ENCODE assay signal across 13 cellular contexts in the genomic region with DNA sequence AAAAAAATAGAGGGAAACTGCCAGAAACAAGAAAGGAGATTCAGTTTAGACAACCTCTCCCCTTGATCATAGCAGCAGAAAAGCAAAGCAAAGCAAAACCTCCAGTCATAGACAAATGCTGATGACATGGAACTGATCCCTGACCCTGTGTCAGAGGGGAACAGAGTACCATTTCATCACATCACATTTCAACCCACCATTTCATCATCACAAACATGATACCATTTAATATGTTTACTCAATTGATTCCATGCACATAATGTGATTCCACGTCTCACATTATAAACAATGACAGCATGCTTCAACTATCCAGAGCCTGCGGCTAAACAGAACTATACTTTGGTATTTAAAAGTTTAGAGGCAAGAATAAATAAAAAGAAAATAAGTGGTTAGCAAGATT. TPM values are rescaled to one million over a fixed set of nuclear protein-coding genes. Genes with fewer than 3 reads are reported as not detected.
DNase-seq lines count a peak whose midpoint lies in the region; ATAC-seq, FAIRE-seq and TF ChIP-seq lines count a peak whose summit lies in the region.
"Had no signal": no experiment of that assay in that cellular context is flagged by ENCODE, and none has a peak within 500 bp of the region (broad histone marks: within the 10 kb centered on the region; RNA-seq: fewer than 3 reads in every experiment).

No MANE protein-coding gene starts in this region.

- DNase-seq in A549 (ENCODE audit: low read depth in 1 of 2, low spot score in 1 of 2) (peak; percentile 23 to 69), HCT116 (ENCODE audit: low read depth, low spot score) (no peak), amniotic epithelial cell (ENCODE audit: low read depth) (peak; percentile 89), hepatic stellate cell (ENCODE audit: low spot score) (peak; percentile 36), urothelium cell line (ENCODE audit: low spot score) (no peak), GDM1 (lab: John Stamatoyannopoulos, UW) (no peak), NCI-H526 treated with DMSO at 0.1 percent for 48 hours (lab: John Stamatoyannopoulos, UW) (no peak)

- H3K4me3 ChIP-seq in A549: no peak overlapping the region
- H3K4me3 ChIP-seq in HCT116 (replicated peaks in 1 of 2; ENCODE audit: low read depth in 1 of 2, low read length in 2 of 2): no peak overlapping the region
- H3K4me3 ChIP-seq: BLaER1 treated with 17β-estradiol and CSF1 and Interleukin-3, amounts not matched to agents 10 nM and 100 nM; prostate gland; suprapubic skin had no signal

- H3K9ac ChIP-seq in HCT116 (ENCODE audit: low read length): no peak overlapping the region
- H3K9ac ChIP-seq: BLaER1 treated with 17β-estradiol and CSF1 and Interleukin-3, amounts not matched to agents 10 nM and 100 nM; KMS-11 had no signal

- TF ChIP-seq POLR2A in A549 (IDR thresholded peaks at IDR 0.05; ENCODE audit: low read length): no peak
- TF ChIP-seq POLR2A in HCT116 (IDR thresholded peaks at IDR 0.05; ENCODE audit: borderline replicate concordance, extremely low read depth, insufficient read depth, insufficient read length): no peak

- H3K4me2 ChIP-seq in A549 (peak overlapping the region; percentile 60), HCT116 (ENCODE audit: low read length) (no peak overlapping the region)
- H3K4me2 ChIP-seq: BLaER1 treated with 17β-estradiol and CSF1 and Interleukin-3, amounts not matched to agents 10 nM and 100 nM; KMS-11 had no signal

- no peaks in the 10 kb centered on the region for H4K20me1 ChIP-seq in HCT116 (ENCODE audit: insufficient read depth)

- H3K79me2 ChIP-seq in HCT116 (ENCODE audit: insufficient read depth, low read length): no peaks in the 10 kb centered on the region

- FAIRE-seq in A549 (lab: Jason Lieb, UNC): peak; percentile 32
- no peak for FAIRE-seq in urothelium cell line (lab: Jason Lieb, UNC)

- POLR2A ChIA-PET in A549 (lab: Yijun Ruan, JAX) (no interaction called here), HCT116 (lab: Charles Lee) (no interaction called here)

- no peak for TF ChIP-seq CTCF in A549 (IDR thresholded peaks at IDR 0.05)
- no peak for TF ChIP-seq CTCF in HCT116 (IDR thresholded peaks at IDR 0.05 in 2 of 3, conservative IDR thresholded peaks at IDR 0.05 in 1 of 3; ENCODE audit: borderline replicate concordance in 1 of 3, insufficient read depth in 1 of 3, low read depth in 2 of 3, low read length in 2 of 3)

- ATAC-seq in A549: peak; percentile 58 to 67; a peak in 5 of 6 replicates
- ATAC-seq in HCT116: no peak
- ATAC-seq in HG03520 (IDR thresholded peaks at IDR 0.05; ENCODE audit: unreplicated experiment): no peak

- H3K27ac ChIP-seq in A549: peak overlapping the region; percentile 38 to 80; a peak in 5 of 6 replicates
- H3K27ac ChIP-seq in HCT116 (ENCODE audit: low read depth, low read length): no peak overlapping the region
- H3K27ac ChIP-seq: BLaER1 treated with 17β-estradiol and CSF1 and Interleukin-3, amounts not matched to agents 10 nM and 100 nM; KMS-11; prostate gland; suprapubic skin had no signal

- RAD21 ChIA-PET in HCT116 (lab: Charles Lee; ENCODE audit: low non-redundant PET in 1 of 2, low total read pairs in 2 of 2, uncharacterized antibody in 2 of 2, unreplicated experiment in 2 of 2): no interaction called here

- WGBS in A549 (ENCODE audit: missing lambda C conversion rate): 6% methylated on average over 2 of the region's 2 CpGs

- no peaks in the 10 kb centered on the region for H3K9me2 ChIP-seq in HCT116 (ENCODE audit: insufficient read depth)

- CTCF ChIA-PET in A549 (lab: Yijun Ruan, JAX) (interaction anchor here (2.7 kb wide), 1 partner anchor 836 kb away, joined by 11 read pairs; no protein-coding TSS in a partner anchor), HCT116 (lab: Charles Lee) (no interaction called here)

- H3K4me1 ChIP-seq in A549 (peaks cover 36% of the 10 kb centered on the region), HCT116 (ENCODE audit: control insufficient read depth in 1 of 2, insufficient read depth in 2 of 2, low read length in 2 of 2) (peaks cover 0 to 19% of the 10 kb centered on the region in 2 experiments; a peak in 2 of 4 replicates)
- H3K4me1 ChIP-seq: prostate gland had no signal

- no peaks in the 10 kb centered on the region for H3K27me3 ChIP-seq in HCT116 (ENCODE audit: insufficient read depth, low read length)
- H3K27me3 ChIP-seq: BLaER1 treated with 17β-estradiol and CSF1 and Interleukin-3, amounts not matched to agents 10 nM and 100 nM; suprapubic skin had no signal

- intact Hi-C loops in HCT116 (cut with micrococcal nuclease): no loop called here

- H3K9me3 ChIP-seq in A549: no peaks in the 10 kb centered on the region
- H3K9me3 ChIP-seq in HCT116 (ENCODE audit: control insufficient read depth in 1 of 2, insufficient read depth in 1 of 2, low read depth in 1 of 2, low read length in 2 of 2): no peaks in the 10 kb centered on the region
- H3K9me3 ChIP-seq: BLaER1 treated with 17β-estradiol and CSF1 and Interleukin-3, amounts not matched to agents 10 nM and 100 nM; prostate gland; suprapubic skin had no signal

- peak; percentile 28 to 31; a peak in 1 of 5 replicates for TF ChIP-seq EP300 in A549 (IDR thresholded peaks at IDR 0.05)

- H3K36me3 ChIP-seq in HCT116 (ENCODE audit: control insufficient read depth in 1 of 2, insufficient read depth in 2 of 2, low read length in 2 of 2): no peaks in the 10 kb centered on the region
- H3K36me3 ChIP-seq: prostate gland had no signal

- no peak overlapping the region for H2AFZ ChIP-seq in HCT116 (ENCODE audit: low read depth, low read length, poor library complexity, severe bottlenecking)

- no peak for TF ChIP-seq RAD21 in A549 (conservative IDR thresholded peaks at IDR 0.05 in 1 of 2, IDR thresholded peaks at IDR 0.05 in 1 of 2)
- no peak for TF ChIP-seq RAD21 in HCT116 (IDR thresholded peaks at IDR 0.05; ENCODE audit: low read depth)

- no TSS peak for BruUV-seq in HCT116 (replicated peaks; lab: Mats Ljungman, UMichigan)

TF ChIP-seq in A549, 52 proteins besides CTCF, POLR2A, EP300 and RAD21 (continues in another document):
- no peak for TF ChIP-seq RARB (CRISPR knock-in tag; IDR thresholded peaks at IDR 0.05)
- TF ChIP-seq MYC (IDR thresholded peaks at IDR 0.05; ENCODE audit: borderline replicate concordance, low read length): no peak
- peak; percentile 76 for TF ChIP-seq JUNB (IDR thresholded peaks at IDR 0.05)
- TF ChIP-seq HOXA7 (CRISPR knock-in tag; IDR thresholded peaks at IDR 0.05): no peak
- peak; percentile 30; the same call in 1 of the 2 replicates for TF ChIP-seq FOSL2 (IDR thresholded peaks at IDR 0.05)
- TF ChIP-seq FOSL2 (CRISPR knock-in tag; IDR thresholded peaks at IDR 0.05): peak; percentile 83
- no peak for TF ChIP-seq EHF (CRISPR knock-in tag; IDR thresholded peaks at IDR 0.05)
- peak; percentile 26 to 57; a peak in 2 of 5 replicates for TF ChIP-seq JUN (IDR thresholded peaks at IDR 0.05)
- no peak for TF ChIP-seq HES2 (IDR thresholded peaks at IDR 0.05)
- TF ChIP-seq ZNF302 (CRISPR knock-in tag; IDR thresholded peaks at IDR 0.05): no peak
- TF ChIP-seq BCL3 (IDR thresholded peaks at IDR 0.05): peak; percentile 56; the same call in 1 of the 3 replicates

TF ChIP-seq in HCT116, 20 proteins besides CTCF, POLR2A, EP300 and RAD21:
- TF ChIP-seq, protein P1, sequence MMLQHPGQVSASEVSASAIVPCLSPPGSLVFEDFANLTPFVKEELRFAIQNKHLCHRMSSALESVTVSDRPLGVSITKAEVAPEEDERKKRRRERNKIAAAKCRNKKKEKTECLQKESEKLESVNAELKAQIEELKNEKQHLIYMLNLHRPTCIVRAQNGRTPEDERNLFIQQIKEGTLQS (IDR thresholded peaks at IDR 0.05): no peak
- TF ChIP-seq SRF (IDR thresholded peaks at IDR 0.05; ENCODE audit: low read depth): no peak
- TF ChIP-seq CBX3 (IDR thresholded peaks at IDR 0.05; ENCODE audit: low read depth): no peak
- TF ChIP-seq EZH2phosphoT487 (IDR thresholded peaks at IDR 0.05; ENCODE audit: borderline replicate concordance): no peak
- TF ChIP-seq REST (IDR thresholded peaks at IDR 0.05; ENCODE audit: low read depth): no peak
- TF ChIP-seq CEBPB (IDR thresholded peaks at IDR 0.05; ENCODE audit: low read depth): 0 out of 2 replicates have a peak, but pooled peaks have one; percentile 31

RNA-seq across cellular contexts. Expression of gene ACOT12, which starts 28.7 kb away (rescaled TPM):
- polyA plus RNA-seq in A549 (2011; rRNA removed) (0.08 and 0.09 TPM in 2 replicates), A549 (2017; fragmentation: RNase III; extraction: RNeasy Plus Mini Kit Qiagen cat#74134 plus additional on column Dnase treatment) (not detected in 3 replicates)
- 0.08 TPM in 2 replicates for polyA plus RNA-seq in A549 (2012; cell fraction: cytosol; rRNA removed)
- 0.10 TPM in 1 of 2 replicates, not detected in the other for polyA plus RNA-seq in A549 (2012; cell fraction: nucleus; rRNA removed)
- not detected in 2 replicates for polyA minus RNA-seq in A549 (2011; rRNA and poly(A)+ RNA removed)
- total RNA-seq in HCT116 (2021; ENCODE audit: unreplicated experiment): not detected
- 0.07 TPM in 1 of 2 replicates, not detected in the other for polyA plus RNA-seq in HCT116 (2012)
- total RNA-seq: lung microvascular endothelial cell had no signal

Comparison
In these comparisons a context has a peak if more than half of its experiments do, and no peak if none do; other contexts are left out.
1. ATAC-seq: peak in A549 (2 of 2); none in HCT116 (single experiment) and HG03520 (single experiment).
2. DNase-seq: peak in A549 (2 of 2), amniotic epithelial cell (single experiment) and hepatic stellate cell (single experiment); none in HCT116 (single experiment), urothelium cell line (single experiment), GDM1 (single experiment) and NCI-H526 treated with DMSO at 0.1 percent for 48 hours (single experiment).
3. Of the 6 proteins assayed by ChIP-seq in both A549 and HCT116: peak only in A549: MAX; only in HCT116: none; in both: CEBPB; in neither: 4.